ENCODE assay signal across 8 cellular contexts in genomic region chr4:67545996-67546356, GRCh38. TPM values are rescaled to one million over a fixed set of nuclear protein-coding genes. Genes with fewer than 3 reads are reported as not detected.
DNase-seq lines count a peak whose midpoint lies in the region; ATAC-seq and TF ChIP-seq lines count a peak whose summit lies in the region.

No MANE protein-coding gene starts in this region.

- TF ChIP-seq CTCF in DND-41 (IDR thresholded peaks at IDR 0.05; ENCODE audit: borderline replicate concordance, extremely low read depth, low read length, poor library complexity, severe bottlenecking) (no peak), nephron progenitor cell (IDR thresholded peaks at IDR 0.05) (no peak)

- peaks cover 49% of the 10 kb centered on the region for H3K4me1 ChIP-seq in DND-41 (ENCODE audit: insufficient read depth, low read length)

- H3K27me3 ChIP-seq in DND-41 (ENCODE audit: insufficient read depth, low read length, poor library complexity) = no peaks in the 10 kb centered on the region

- H3K27me3 Mint-ChIP-seq in nephron progenitor cell (ENCODE audit: low read depth, poor library complexity) = no peaks in the 10 kb centered on the region

- no peak for DNase-seq in DND-41
- DNase-seq in NCI-H1417 (lab: John Stamatoyannopoulos, UW) = peak in 2 of 3 experiments; percentile 40 to 88
- peak in 1 of 61 donors; percentile 7 for DNase-seq in caudate nucleus (lab: John Stamatoyannopoulos, UW)
- no peak for DNase-seq in nephron progenitor cell
- DNase-seq in NCI-H2029 (lab: John Stamatoyannopoulos, UW) = no peak
- DNase-seq in posterior vena cava (ENCODE audit: low spot score) = no peak
- no peak for DNase-seq in AG08395 (ENCODE audit: low spot score)

- H3K27ac ChIP-seq in DND-41 (ENCODE audit: low read length) (peak overlapping the region; percentile 92), caudate nucleus (ENCODE audit: low read depth, low read length) (peak overlapping the region; percentile 56)

- no peaks in the 10 kb centered on the region for H3K9me3 Mint-ChIP-seq in nephron progenitor cell

- ATAC-seq in DND-41 (ENCODE audit: insufficient read depth, low read depth) = no peak
- no peak for ATAC-seq in HG03521 (IDR thresholded peaks at IDR 0.05; ENCODE audit: unreplicated experiment)

- H3K36me3 ChIP-seq in DND-41 (ENCODE audit: insufficient read depth, low read length) = peaks cover 28% of the 10 kb centered on the region

- peak overlapping the region; percentile 88 for H3K9ac ChIP-seq in DND-41 (ENCODE audit: low read depth, low read length)

- no peak overlapping the region for H3K27ac Mint-ChIP-seq in nephron progenitor cell

- peak overlapping the region; percentile 75 to 85; a peak in 3 of 4 replicates for H3K4me3 ChIP-seq in DND-41 (ENCODE audit: low read depth in 1 of 2, low read length in 2 of 2)

- peak overlapping the region; percentile 93 for H2AFZ ChIP-seq in DND-41 (ENCODE audit: low read depth, low read length)

- peaks cover 58% of the 10 kb centered on the region for H3K79me2 ChIP-seq in DND-41 (ENCODE audit: insufficient read depth, low read length)

- H3K9me3 ChIP-seq in DND-41 (ENCODE audit: insufficient read depth, low read length, severe bottlenecking) = no peaks in the 10 kb centered on the region

- peaks cover 16% of the 10 kb centered on the region for H3K36me3 Mint-ChIP-seq in nephron progenitor cell (ENCODE audit: low read depth)

- H3K4me3 Mint-ChIP-seq in nephron progenitor cell = peak overlapping the region; percentile 97

- peak overlapping the region; percentile 79 for H3K4me2 ChIP-seq in DND-41 (ENCODE audit: insufficient read depth, low read length)

- peaks cover 31% of the 10 kb centered on the region for H3K4me1 Mint-ChIP-seq in nephron progenitor cell

- H4K20me1 ChIP-seq in DND-41 (ENCODE audit: insufficient read depth, low read length) = 0 out of 2 replicates have a peak, but pooled peaks cover 7% of the 10 kb centered on the region

- intact Hi-C loops in posterior vena cava (cut with DNase I) = no loop called here

RNA-seq across cellular contexts. Expression of gene CENPC, which starts 0.7 kb away (rescaled TPM):
- total RNA-seq in posterior vena cava = 10 to 100 TPM; 18.3 to 20.1 TPM

RNA-seq across cellular contexts. Expression of gene STAP1, which starts 12.6 kb away (rescaled TPM):
- under 1 TPM in 1 of 2 donors, not detected in 1; 0.38 TPM for total RNA-seq in posterior vena cava

Comparison
In these comparisons a context has a peak if more than half of its experiments do, and no peak if none do; other contexts are left out.
1. DNase-seq: peak in NCI-H1417 (2 of 3); none in DND-41 (single experiment), nephron progenitor cell (single experiment), NCI-H2029 (single experiment), posterior vena cava (single experiment) and AG08395 (single experiment).